In genomic region chr3:52688266-52688665, GRCh38 we compare ENCODE assay signal across 12 cellular contexts. TPM values are rescaled to one million over a fixed set of nuclear protein-coding genes. Genes with fewer than 3 reads are reported as not detected.
DNase-seq lines count a peak whose midpoint lies in the region; ATAC-seq and TF ChIP-seq lines count a peak whose summit lies in the region.
"Had no signal": no experiment of that assay in that cellular context is flagged by ENCODE, and none has a peak within 500 bp of the region (broad histone marks: within the 10 kb centered on the region; RNA-seq: fewer than 3 reads in every experiment).

No MANE protein-coding gene starts in this region.

- H3K27ac Mint-ChIP-seq in HFFc6: peak overlapping the region; percentile 99
- peak overlapping the region; percentile 96 to 98 for H3K27ac Mint-ChIP-seq in activated naive CD4-positive, alpha-beta T cell treated with anti-CD3 and anti-CD28 coated beads, Interleukin-2, amount 50 U/mL, for 72 hours

- H3K4me1 ChIP-seq in BLaER1: peaks cover 38% of the 10 kb centered on the region
- no peaks in the 10 kb centered on the region for H3K4me1 ChIP-seq in mesendoderm (ENCODE audit: control insufficient read depth, low read depth, low read length)
- H3K4me1 ChIP-seq in SJCRH30: peaks cover 5% of the 10 kb centered on the region; the same call in 1 of the 2 replicates

- no peak overlapping the region for H2BK5ac ChIP-seq in mesendoderm (ENCODE audit: low read length)

- peaks cover 77% of the 10 kb centered on the region for H4K20me1 ChIP-seq in BLaER1

- DNase-seq in HFFc6 (no peak), mesendoderm (no peak), SJCRH30 (no peak), NCI-H187 (lab: John Stamatoyannopoulos, UW) (no peak)
- DNase-seq in activated naive CD4-positive, alpha-beta T cell treated with anti-CD3 and anti-CD28 coated beads, Interleukin-2, amount 50 U/mL, for 72 hours (ENCODE audit: low spot score in 2 of 2): no peak
- DNase-seq: cerebellar nuclear complex, COR-L47, GOT3, NCI-H1694 treated with DMSO at 0.1 percent for 48 hours had no signal

- H4K5ac ChIP-seq in mesendoderm (ENCODE audit: low read length): no peak overlapping the region

- no peaks in the 10 kb centered on the region; the same call in 1 of the 2 replicates for H3K9me3 Mint-ChIP-seq in HFFc6
- no peaks in the 10 kb centered on the region for H3K9me3 Mint-ChIP-seq in activated naive CD4-positive, alpha-beta T cell treated with anti-CD3 and anti-CD28 coated beads, Interleukin-2, amount 50 U/mL, for 72 hours

- H3K9me3 ChIP-seq in BLaER1 (no peaks in the 10 kb centered on the region), SJCRH30 (replicated peaks) (no peaks in the 10 kb centered on the region)

- H3K27ac ChIP-seq in BLaER1 (no peak overlapping the region; the same call in 1 of the 2 replicates), mesendoderm (ENCODE audit: low read depth, low read length) (no peak overlapping the region), SJCRH30 (no peak overlapping the region)

- H3K36me3 ChIP-seq in BLaER1: peaks cover 63% of the 10 kb centered on the region
- H3K36me3 ChIP-seq in mesendoderm (ENCODE audit: control insufficient read depth, insufficient read depth, low read length): peaks cover 26% of the 10 kb centered on the region
- peaks cover 68% of the 10 kb centered on the region for H3K36me3 ChIP-seq in SJCRH30

- no peak overlapping the region for H2AK5ac ChIP-seq in mesendoderm (ENCODE audit: low read length)

- H3K27me3 Mint-ChIP-seq in HFFc6 (ENCODE audit: insufficient read depth): peaks cover 3% of the 10 kb centered on the region

- H2BK120ac ChIP-seq in mesendoderm (ENCODE audit: low read depth, low read length): no peak overlapping the region

- no peak overlapping the region for H2BK15ac ChIP-seq in mesendoderm (replicated peaks; ENCODE audit: low read depth)

- no peak overlapping the region for H3K56ac ChIP-seq in mesendoderm (ENCODE audit: low read length)

- no peaks in the 10 kb centered on the region for H3K27me3 ChIP-seq in BLaER1
- no peaks in the 10 kb centered on the region for H3K27me3 ChIP-seq in mesendoderm (ENCODE audit: insufficient read depth, low read length, poor library complexity)
- H3K27me3 ChIP-seq in SJCRH30: no peaks in the 10 kb centered on the region

- no peak overlapping the region for H3K4ac ChIP-seq in mesendoderm (ENCODE audit: low read depth, low read length)

- TF ChIP-seq CTCF in HFFc6 (IDR thresholded peaks at IDR 0.05): no peak

- H3K9ac ChIP-seq in BLaER1 (no peak overlapping the region; the same call in 1 of the 2 replicates), mesendoderm (ENCODE audit: low read length) (peak overlapping the region; percentile 35)

- H3K36me3 Mint-ChIP-seq in HFFc6 (ENCODE audit: low read depth): peaks cover 62% of the 10 kb centered on the region
- peaks cover 63 to 68% of the 10 kb centered on the region in 2 donors for H3K36me3 Mint-ChIP-seq in activated naive CD4-positive, alpha-beta T cell treated with anti-CD3 and anti-CD28 coated beads, Interleukin-2, amount 50 U/mL, for 72 hours

- H3K23ac ChIP-seq in mesendoderm (ENCODE audit: low read length): no peak overlapping the region

- H4K8ac ChIP-seq in mesendoderm (ENCODE audit: low read depth, low read length): no peak overlapping the region

- peaks cover 13% of the 10 kb centered on the region for H3K79me1 ChIP-seq in mesendoderm (ENCODE audit: low read length)

- no CpG with 5 or more reads among the region's 6 CpGs for WGBS in mesendoderm (ENCODE audit: extremely low coverage, insufficient coverage, low lambda C conversion rate)

- H3K4me1 Mint-ChIP-seq in HFFc6 (ENCODE audit: low read depth): peaks cover 63% of the 10 kb centered on the region

- peaks cover 44% of the 10 kb centered on the region for H3K79me2 ChIP-seq in mesendoderm (ENCODE audit: control insufficient read depth, insufficient read depth, low read length)

- no peak overlapping the region for H3K18ac ChIP-seq in mesendoderm (ENCODE audit: low read length)

- no peak for ATAC-seq in activated naive CD4-positive, alpha-beta T cell treated with anti-CD3 and anti-CD28 coated beads, Interleukin-2, amount 50 U/mL, for 72 hours
- ATAC-seq in GM19455 (IDR thresholded peaks at IDR 0.05; ENCODE audit: unreplicated experiment) (no peak), GM19035 (IDR thresholded peaks at IDR 0.05; ENCODE audit: unreplicated experiment) (no peak)

- H3K4me2 ChIP-seq in BLaER1 (peak overlapping the region; percentile 82; the same call in 1 of the 2 replicates), mesendoderm (ENCODE audit: low read length) (no peak overlapping the region)

- no peak overlapping the region; the same call in 1 of the 2 replicates for H3K4me3 Mint-ChIP-seq in HFFc6

- H3K4me3 ChIP-seq in BLaER1 (no peak overlapping the region), mesendoderm (ENCODE audit: low read length) (no peak overlapping the region), SJCRH30 (no peak overlapping the region)

RNA-seq across cellular contexts. Expression of gene GNL3, which starts 2.4 kb away (rescaled TPM):
- 10 to 100 TPM; 77.1 to 87.9 (median 80.9) TPM for total RNA-seq in HFFc6 (2021; fragmentation: NEBNext Ultra II Directional; extraction: Animal tissue kit (Norgen Biotek cat#: 25700))
- total RNA-seq in activated naive CD4-positive, alpha-beta T cell treated with anti-CD3 and anti-CD28 coated beads, Interleukin-2, amount 50 U/mL, for 72 hours: 100 to 1,000 TPM; 171 to 217 TPM
- polyA plus RNA-seq in mesendoderm (2013, experiment 1 of 2): 356 TPM
- 367 TPM for polyA plus RNA-seq in mesendoderm (2013, experiment 2 of 2)
- 141 and 171 TPM in 2 replicates for total RNA-seq in SJCRH30 (2014; rRNA removed; shearing (Covaris generic))

RNA-seq across cellular contexts. Expression of gene PBRM1, which starts 2.6 kb away (rescaled TPM):
- 10 to 100 TPM; 44.1 to 64.2 (median 56.0) TPM for total RNA-seq in HFFc6 (2021; fragmentation: NEBNext Ultra II Directional; extraction: Animal tissue kit (Norgen Biotek cat#: 25700))
- 10 to 100 TPM; 69.5 to 70.1 TPM for total RNA-seq in activated naive CD4-positive, alpha-beta T cell treated with anti-CD3 and anti-CD28 coated beads, Interleukin-2, amount 50 U/mL, for 72 hours
- polyA plus RNA-seq in mesendoderm (2013, experiment 1 of 2): 56.0 TPM
- polyA plus RNA-seq in mesendoderm (2013, experiment 2 of 2): 55.8 TPM
- total RNA-seq in SJCRH30 (2014; rRNA removed; shearing (Covaris generic)): 60.0 and 64.2 TPM in 2 replicates

RNA-seq across cellular contexts. Expression of gene GLT8D1, which starts 17.3 kb away (rescaled TPM):
- total RNA-seq in HFFc6 (2021; fragmentation: NEBNext Ultra II Directional; extraction: Animal tissue kit (Norgen Biotek cat#: 25700)): 10 to 100 TPM; 72.6 to 90.9 (median 88.5) TPM
- total RNA-seq in activated naive CD4-positive, alpha-beta T cell treated with anti-CD3 and anti-CD28 coated beads, Interleukin-2, amount 50 U/mL, for 72 hours: 10 to 100 TPM; 28.4 to 35.0 TPM
- polyA plus RNA-seq in mesendoderm (2013, experiment 1 of 2): 18.9 TPM
- polyA plus RNA-seq in mesendoderm (2013, experiment 2 of 2): 18.7 TPM
- total RNA-seq in SJCRH30 (2014; rRNA removed; shearing (Covaris generic)): 39.7 and 43.9 TPM in 2 replicates

RNA-seq across cellular contexts. Expression of gene SPCS1, which starts 17.6 kb away (rescaled TPM):
- total RNA-seq in HFFc6 (2021; fragmentation: NEBNext Ultra II Directional; extraction: Animal tissue kit (Norgen Biotek cat#: 25700)): 100 to 1,000 TPM; 179 to 209 (median 193) TPM
- 100 to 1,000 TPM in 1 of 2 donors, 10 to 100 TPM in 1; 94.3 to 102 TPM for total RNA-seq in activated naive CD4-positive, alpha-beta T cell treated with anti-CD3 and anti-CD28 coated beads, Interleukin-2, amount 50 U/mL, for 72 hours
- 117 TPM for polyA plus RNA-seq in mesendoderm (2013, experiment 1 of 2)
- polyA plus RNA-seq in mesendoderm (2013, experiment 2 of 2): 118 TPM
- total RNA-seq in SJCRH30 (2014; rRNA removed; shearing (Covaris generic)): 88.6 and 96.6 TPM in 2 replicates
